Comparison of ENCODE assay signal across 23 cellular contexts in genomic region chr15:66089049-66089448, GRCh38.
DNase-seq lines count a peak whose midpoint lies in the region; ATAC-seq, FAIRE-seq and TF ChIP-seq lines count a peak whose summit lies in the region.
"Had no signal": no experiment of that assay in that cellular context is flagged by ENCODE, and none has a peak within 500 bp of the region (broad histone marks: within the 10 kb centered on the region; RNA-seq: fewer than 3 reads in every experiment).

No MANE protein-coding gene starts in this region.

- H2AFZ ChIP-seq in H1 (ENCODE audit: low read length) (no peak overlapping the region), osteoblast (ENCODE audit: low read length) (no peak overlapping the region)
- H2AFZ ChIP-seq: hepatocyte had no signal

- H3K56ac ChIP-seq in H1 (replicated peaks; ENCODE audit: insufficient read length, low read depth, low read length): no peak overlapping the region

- DNase-seq in H1 (ENCODE audit: low read depth in 1 of 2, low spot score in 2 of 2) (no peak), left ventricle myocardium inferior (peak; percentile 75), osteoblast (ENCODE audit: insufficient read length, low spot score, missing footprints) (peak; percentile 58), ureter (ENCODE audit: low spot score) (peak; percentile 64), vagina (ENCODE audit: extremely low spot score in 2 of 2) (no peak)
- DNase-seq in activated effector memory CD4-positive, alpha-beta T cell treated with anti-CD3 and anti-CD28 coated beads, Interleukin-2, amount 50 U/mL, for 16 hours: no peak
- DNase-seq: activated CD4-positive, alpha-beta T cell treated with anti-CD3 and anti-CD28 coated beads, Interleukin-2, amount 50 U/mL, for 4 hours; activated CD8-positive, alpha-beta memory T cell treated with anti-CD3 and anti-CD28 coated beads, Interleukin-2, amount 50 U/mL, for 4 hours; KBM-7; MM.1S; NCI-H1436; NCI-H82; stimulated activated CD4-positive, alpha-beta T cell treated with anti-CD3 and anti-CD28 coated beads, Interleukin-4, amount 100 ng/mL, for 1 hour; stimulated activated naive B cell treated with anti-CD40 and anti-IgM and Interleukin-4, amounts not matched to agents 10 μg/mL and 1 μg/mL and 100 μg/mL, for 72 hours had no signal

- no peak overlapping the region for H2BK120ac ChIP-seq in H1 (replicated peaks; ENCODE audit: low read depth, low read length)

- no peak overlapping the region for H2AK5ac ChIP-seq in H1 (ENCODE audit: low read depth, low read length)

- no peak overlapping the region for H2BK12ac ChIP-seq in H1 (ENCODE audit: low read depth, low read length)

- H3K9ac ChIP-seq in H1 (replicated peaks in 1 of 4; ENCODE audit: extremely low read depth in 1 of 4, low read depth in 3 of 4, low read length in 3 of 4): no peak overlapping the region; a peak in 1 of 7 replicates

- H3K4me1 ChIP-seq in H1 (replicated peaks in 1 of 4; ENCODE audit: control insufficient read depth in 3 of 4, insufficient read depth in 4 of 4, low read length in 3 of 4): no peaks in the 10 kb centered on the region
- H3K4me1 ChIP-seq in left ventricle myocardium inferior: peaks cover 22% of the 10 kb centered on the region
- no peaks in the 10 kb centered on the region for H3K4me1 ChIP-seq in osteoblast (ENCODE audit: insufficient read depth, low read length)
- no peaks in the 10 kb centered on the region for H3K4me1 ChIP-seq in vagina
- H3K4me1 ChIP-seq: suprapubic skin had no signal

- FAIRE-seq in H1 (lab: Jason Lieb, UNC): no peak
- FAIRE-seq: GM12892 had no signal

- H3K9me3 ChIP-seq in H1 (ENCODE audit: insufficient read depth in 2 of 2, low read depth in 1 of 2, low read length in 1 of 2) (peaks cover 2 to 6% of the 10 kb centered on the region in 2 experiments), left ventricle myocardium inferior (replicated peaks) (peaks cover 11% of the 10 kb centered on the region), osteoblast (ENCODE audit: low read depth, low read length) (no peaks in the 10 kb centered on the region), vagina (no peaks in the 10 kb centered on the region)
- H3K9me3 ChIP-seq: ascending aorta, neutrophil, suprapubic skin had no signal

- no peak overlapping the region for H3K23ac ChIP-seq in H1 (ENCODE audit: insufficient read length)

- no peak overlapping the region for H4K5ac ChIP-seq in H1 (ENCODE audit: insufficient read length, low read depth, low read length)

- no peak overlapping the region; the same call in 1 of the 2 replicates for H4K8ac ChIP-seq in H1 (ENCODE audit: extremely low read depth, insufficient read depth, low read length)

- H3K79me2 ChIP-seq in H1 (ENCODE audit: control insufficient read depth in 1 of 2, insufficient read depth in 2 of 2, low read length in 2 of 2) (no peaks in the 10 kb centered on the region), osteoblast (ENCODE audit: insufficient read depth, low read length) (no peaks in the 10 kb centered on the region)
- H3K79me2 ChIP-seq: hepatocyte had no signal

- no peak overlapping the region for H2BK5ac ChIP-seq in H1 (ENCODE audit: low read depth, low read length)

- no peak overlapping the region for H3K4ac ChIP-seq in H1 (replicated peaks; ENCODE audit: insufficient read length, low read depth, low read length)

- H3K14ac ChIP-seq in H1 (ENCODE audit: insufficient read length): no peak overlapping the region

- no peak for TF ChIP-seq RAD21 in H1 (IDR thresholded peaks at IDR 0.05 in 1 of 2, conservative IDR thresholded peaks at IDR 0.05 in 1 of 2; ENCODE audit: low read depth in 2 of 2, low read length in 2 of 2)

- intact Hi-C loops in left ventricle myocardium inferior (cut with micrococcal nuclease): no loop called here
- intact Hi-C loops in vagina (cut with DNase I): no loop called here

- ATAC-seq in HG03039 (IDR thresholded peaks at IDR 0.05; ENCODE audit: unreplicated experiment): no peak
- ATAC-seq: activated naive CD4-positive, alpha-beta T cell treated with anti-CD3 and anti-CD28 coated beads, Interleukin-2, amount 50 U/mL, for 72 hours; stimulated activated naive B cell treated with anti-CD40 and anti-IgM and Interleukin-4, amounts not matched to agents 10 μg/mL and 1 μg/mL and 100 μg/mL, for 72 hours had no signal

- H2BK20ac ChIP-seq in H1 (ENCODE audit: low read length): no peak overlapping the region

- TF ChIP-seq CTCF in H1 (IDR thresholded peaks at IDR 0.05; ENCODE audit: control extremely low read depth in 1 of 3, insufficient read depth in 1 of 3, low read depth in 1 of 3, low read length in 3 of 3): no peak
- TF ChIP-seq CTCF in left ventricle myocardium inferior (IDR thresholded peaks at IDR 0.05; ENCODE audit: borderline replicate concordance): no peak
- TF ChIP-seq CTCF in osteoblast (IDR thresholded peaks at IDR 0.05; ENCODE audit: extremely low read depth, low read depth, low read length): no peak
- TF ChIP-seq CTCF in vagina (IDR thresholded peaks at IDR 0.05): no peak

- no peak for TF ChIP-seq EP300 in H1 (IDR thresholded peaks at IDR 0.05; ENCODE audit: borderline replicate concordance in 1 of 2, low read depth in 2 of 2, low read length in 2 of 2)

- POLR2A ChIA-PET in H1 (lab: Charles Lee; ENCODE audit: partially characterized antibody): no interaction called here

- no peaks in the 10 kb centered on the region for H3K79me1 ChIP-seq in H1 (ENCODE audit: low read depth, low read length)

- no peak overlapping the region for H3K4me3 ChIP-seq in H1 (ENCODE audit: extremely low read depth in 1 of 4, insufficient read depth in 2 of 4, low read depth in 3 of 4, low read length in 4 of 4)
- no peak overlapping the region for H3K4me3 ChIP-seq in left ventricle myocardium inferior
- no peak overlapping the region for H3K4me3 ChIP-seq in osteoblast (ENCODE audit: insufficient read depth, low read length)
- no peak overlapping the region for H3K4me3 ChIP-seq in vagina
- H3K4me3 ChIP-seq: ascending aorta, hepatocyte, lung, suprapubic skin had no signal

- H4K20me1 ChIP-seq in H1 (replicated peaks in 1 of 2; ENCODE audit: control insufficient read depth in 1 of 2, insufficient read depth in 2 of 2, low read length in 2 of 2) (no peaks in the 10 kb centered on the region), osteoblast (ENCODE audit: insufficient read depth, low read length) (no peaks in the 10 kb centered on the region)

- WGBS in H1 (ENCODE audit: extremely low coverage in 1 of 2, insufficient coverage in 1 of 2, insufficient read length in 1 of 2, insufficient replicate concordance in 2 of 2, low coverage in 1 of 2, low lambda C conversion rate in 2 of 2, missing lambda C conversion rate in 1 of 2), 2 experiments: 94% methylated on average over 7 of the region's 7 CpGs; no CpG with 5 or more reads in 1 of the 2 experiments

- TF ChIP-seq POLR2A in H1 (IDR thresholded peaks at IDR 0.05; ENCODE audit: control extremely low read depth in 1 of 2, low read depth in 2 of 2, low read length in 2 of 2): no peak
- no peak for TF ChIP-seq POLR2A in vagina (IDR thresholded peaks at IDR 0.05)

- H3K4me2 ChIP-seq in H1 (ENCODE audit: insufficient read depth in 1 of 2, low read depth in 2 of 2, low read length in 2 of 2) (no peak overlapping the region), osteoblast (ENCODE audit: insufficient read depth, low read length) (no peak overlapping the region)
- H3K4me2 ChIP-seq: hepatocyte had no signal

- no peak overlapping the region for H4K91ac ChIP-seq in H1 (replicated peaks; ENCODE audit: insufficient read length, low read length)

- H3K18ac ChIP-seq in H1 (ENCODE audit: extremely low read depth, low read length): no peak overlapping the region

- H3K27me3 ChIP-seq in H1 (replicated peaks in 1 of 4; ENCODE audit: control insufficient read depth in 3 of 4, extremely low read depth in 1 of 4, insufficient read depth in 3 of 4, low read length in 3 of 4) (no peaks in the 10 kb centered on the region), left ventricle myocardium inferior (ENCODE audit: low read depth) (no peaks in the 10 kb centered on the region), osteoblast (ENCODE audit: insufficient read depth, low read length) (peaks cover 20% of the 10 kb centered on the region), vagina (no peaks in the 10 kb centered on the region)
- H3K27me3 ChIP-seq: ascending aorta, hepatocyte, suprapubic skin had no signal

- H2BK15ac ChIP-seq in H1 (ENCODE audit: low read length): peak overlapping the region; percentile 5; the same call in 1 of the 2 replicates

- CTCF ChIA-PET in H1 (lab: Charles Lee; ENCODE audit: partially characterized antibody): interaction anchor here (0.8 to 1.7 kb wide), 6 partner anchors 8 to 199 kb away, joined by 3 to 7 read pairs (median 4); no protein-coding TSS in a partner anchor

- H3K27ac ChIP-seq in H1 (ENCODE audit: low read depth, low read length) (no peak overlapping the region), left ventricle myocardium inferior (replicated peaks) (peak overlapping the region; percentile 80), osteoblast (ENCODE audit: low read depth, low read length) (no peak overlapping the region), vagina (no peak overlapping the region)
- H3K27ac ChIP-seq: ascending aorta, epithelial cell of prostate, hepatocyte, neutrophil, suprapubic skin had no signal

- no peaks in the 10 kb centered on the region for H3K23me2 ChIP-seq in H1 (ENCODE audit: low read depth, low read length)

- H3K36me3 ChIP-seq in H1 (ENCODE audit: control insufficient read depth in 2 of 4, insufficient read depth in 4 of 4, low read length in 3 of 4) (no peaks in the 10 kb centered on the region), left ventricle myocardium inferior (no peaks in the 10 kb centered on the region), osteoblast (ENCODE audit: insufficient read depth, low read length) (no peaks in the 10 kb centered on the region), vagina (no peaks in the 10 kb centered on the region)
- H3K36me3 ChIP-seq: ascending aorta, neutrophil, suprapubic skin had no signal

TF ChIP-seq in H1, 55 proteins besides CTCF, POLR2A, EP300 and RAD21 (continues in another document):
- no peak for TF ChIP-seq RXRA (IDR thresholded peaks at IDR 0.05; ENCODE audit: insufficient read depth, low read depth, low read length)
- TF ChIP-seq YY1 (IDR thresholded peaks at IDR 0.05; ENCODE audit: low read depth, low read length): no peak
- no peak for TF ChIP-seq JUND (IDR thresholded peaks at IDR 0.05; ENCODE audit: low read length)
- TF ChIP-seq JUN (IDR thresholded peaks at IDR 0.05; ENCODE audit: low read depth, low read length): no peak
- no peak for TF ChIP-seq BRCA1 (IDR thresholded peaks at IDR 0.05; ENCODE audit: low read depth, low read length)
- TF ChIP-seq, protein P1, sequence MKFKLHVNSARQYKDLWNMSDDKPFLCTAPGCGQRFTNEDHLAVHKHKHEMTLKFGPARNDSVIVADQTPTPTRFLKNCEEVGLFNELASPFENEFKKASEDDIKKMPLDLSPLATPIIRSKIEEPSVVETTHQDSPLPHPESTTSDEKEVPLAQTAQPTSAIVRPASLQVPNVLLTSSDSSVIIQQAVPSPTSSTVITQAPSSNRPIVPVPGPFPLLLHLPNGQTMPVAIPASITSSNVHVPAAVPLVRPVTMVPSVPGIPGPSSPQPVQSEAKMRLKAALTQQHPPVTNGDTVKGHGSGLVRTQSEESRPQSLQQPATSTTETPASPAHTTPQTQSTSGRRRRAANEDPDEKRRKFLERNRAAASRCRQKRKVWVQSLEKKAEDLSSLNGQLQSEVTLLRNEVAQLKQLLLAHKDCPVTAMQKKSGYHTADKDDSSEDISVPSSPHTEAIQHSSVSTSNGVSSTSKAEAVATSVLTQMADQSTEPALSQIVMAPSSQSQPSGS (IDR thresholded peaks at IDR 0.05; ENCODE audit: low read length): no peak

Comparison
In these comparisons a context has a peak if more than half of its experiments do, and no peak if none do; other contexts are left out.
1. DNase-seq: peak in left ventricle myocardium inferior (single experiment), osteoblast (single experiment) and ureter (single experiment); none in H1 (0 of 2), vagina (0 of 2) and activated effector memory CD4-positive, alpha-beta T cell treated with anti-CD3 and anti-CD28 coated beads, Interleukin-2, amount 50 U/mL, for 16 hours (single experiment).